29 cellular contexts compared by ENCODE assay signal in the genomic region with DNA sequence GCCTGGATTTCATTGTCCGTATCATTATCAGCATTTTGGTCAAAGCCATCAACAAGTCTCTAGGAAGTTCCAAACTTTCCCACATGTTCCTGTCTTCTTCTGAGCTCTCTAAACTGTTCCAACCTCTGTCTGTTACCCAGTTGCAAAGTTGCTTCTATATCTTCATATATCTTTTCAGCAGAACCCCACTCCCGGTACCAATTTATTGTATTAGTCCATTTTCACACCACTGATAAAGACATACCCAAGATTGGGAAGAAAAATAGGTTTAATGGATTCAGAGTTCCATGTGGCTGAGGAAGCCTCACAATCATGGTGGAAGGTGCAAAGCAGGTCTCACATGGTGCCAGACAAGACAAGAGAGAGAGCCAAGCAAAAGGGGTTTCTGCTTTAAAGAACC.
"Had no signal": no experiment of that assay in that cellular context is flagged by ENCODE, and none has a peak within 500 bp of the region (broad histone marks: within the 10 kb centered on the region; RNA-seq: fewer than 3 reads in every experiment).

No MANE protein-coding gene starts in this region.

- FAIRE-seq: colon, endometrium, endothelial cell of umbilical vein, frontal cortex had no signal

- H3K27ac ChIP-seq: colonic mucosa, coronary artery, dorsolateral prefrontal cortex, epithelial cell of prostate, esophagus muscularis mucosa, esophagus squamous epithelium, foreskin keratinocyte, gastrocnemius medialis, gastroesophageal sphincter, heart left ventricle, heart right ventricle, hepatocyte had no signal

- H3K9me3 ChIP-seq: colonic mucosa, gastrocnemius medialis had no signal

- H3K4me3 ChIP-seq: colonic mucosa, coronary artery, dorsolateral prefrontal cortex, esophagus muscularis mucosa, esophagus squamous epithelium, gastrocnemius medialis, gastroesophageal sphincter, heart left ventricle, heart right ventricle, hepatocyte had no signal

- H3K27me3 ChIP-seq: colonic mucosa, dorsolateral prefrontal cortex, esophagus muscularis mucosa, esophagus squamous epithelium, foreskin keratinocyte, gastrocnemius medialis, gastroesophageal sphincter, heart left ventricle, heart right ventricle, hepatocyte had no signal

- H3K36me3 ChIP-seq: colonic mucosa, esophagus muscularis mucosa, esophagus squamous epithelium, gastrocnemius medialis, gastroesophageal sphincter, heart left ventricle, heart right ventricle had no signal

- H3K4me1 ChIP-seq: colonic mucosa, esophagus muscularis mucosa, esophagus squamous epithelium, foreskin keratinocyte, gastrocnemius medialis, gastroesophageal sphincter, heart left ventricle, heart right ventricle had no signal

- ATAC-seq: effector memory CD8-positive, alpha-beta T cell; esophagus mucosa; foreskin keratinocyte; gastrocnemius medialis; gastroesophageal sphincter; heart left ventricle; heart right ventricle had no signal

- H2AFZ ChIP-seq: hepatocyte had no signal

- DNase-seq: colonic mucosa; cortex of kidney; dermis blood vessel endothelial cell; dorsolateral prefrontal cortex; effector CD4-positive, alpha-beta T cell; effector CD8-positive, alpha-beta T cell; effector memory CD4-positive, alpha-beta T cell; effector memory CD8-positive, alpha-beta T cell; endodermal cell; erythroblast; esophagus squamous epithelium; foreskin fibroblast; foreskin keratinocyte; foreskin melanocyte; gastrocnemius medialis; glutamatergic neuron; head of caudate nucleus; heart left ventricle; heart right ventricle had no signal

- H3K4me2 ChIP-seq: hepatocyte had no signal

- H3K79me2 ChIP-seq: hepatocyte had no signal
